In the genomic region with DNA sequence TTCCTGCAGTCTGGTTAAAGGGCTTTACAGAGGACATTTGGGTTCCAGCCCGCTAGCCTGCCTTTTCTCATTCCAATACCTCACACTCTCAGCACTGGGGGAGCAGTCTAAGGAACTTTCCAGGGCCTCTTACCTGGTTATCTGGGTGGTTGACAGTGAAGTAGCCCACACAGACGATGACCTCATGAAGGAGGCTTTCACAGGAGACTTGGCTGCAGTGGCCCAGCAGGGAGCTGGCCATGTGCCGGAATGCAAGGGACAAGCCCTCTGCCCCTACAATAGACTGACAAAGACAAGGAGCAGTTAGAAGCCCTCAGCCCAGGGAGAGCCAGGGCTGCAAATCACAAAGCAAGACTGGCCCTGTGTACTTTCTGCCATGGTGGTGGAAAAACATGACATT, we compare ENCODE assay signal across 1 cellular context.
TF ChIP-seq lines count a peak whose summit lies in the region.

No MANE protein-coding gene starts in this region.

TF ChIP-seq in H1, 55 proteins besides CTCF, POLR2A, EP300 and RAD21:
- no peak for TF ChIP-seq CTBP2 (IDR thresholded peaks at IDR 0.05; ENCODE audit: borderline replicate concordance, insufficient read depth, insufficient read length, low read length)
- TF ChIP-seq, protein P1, sequence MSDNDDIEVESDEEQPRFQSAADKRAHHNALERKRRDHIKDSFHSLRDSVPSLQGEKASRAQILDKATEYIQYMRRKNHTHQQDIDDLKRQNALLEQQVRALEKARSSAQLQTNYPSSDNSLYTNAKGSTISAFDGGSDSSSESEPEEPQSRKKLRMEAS (IDR thresholded peaks at IDR 0.05): peak; percentile 68
- TF ChIP-seq, protein P2, sequence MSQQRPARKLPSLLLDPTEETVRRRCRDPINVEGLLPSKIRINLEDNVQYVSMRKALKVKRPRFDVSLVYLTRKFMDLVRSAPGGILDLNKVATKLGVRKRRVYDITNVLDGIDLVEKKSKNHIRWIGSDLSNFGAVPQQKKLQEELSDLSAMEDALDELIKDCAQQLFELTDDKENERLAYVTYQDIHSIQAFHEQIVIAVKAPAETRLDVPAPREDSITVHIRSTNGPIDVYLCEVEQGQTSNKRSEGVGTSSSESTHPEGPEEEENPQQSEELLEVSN (IDR thresholded peaks at IDR 0.05): 0 out of 2 replicates have a peak, but pooled peaks have one; percentile 17
TF ChIP-seq in H1: peak in this region for 2.
